In genomic region chr5:157388148-157388547, GRCh38 we compare ENCODE assay signal across 10 cellular contexts.
DNase-seq lines count a peak whose midpoint lies in the region; ATAC-seq lines count a peak whose summit lies in the region.
"Had no signal": no experiment of that assay in that cellular context is flagged by ENCODE, and none has a peak within 500 bp of the region (broad histone marks: within the 10 kb centered on the region; RNA-seq: fewer than 3 reads in every experiment).

No MANE protein-coding gene starts in this region.

- H3K36me3 ChIP-seq in stomach smooth muscle (ENCODE audit: control insufficient read depth in 2 of 2, insufficient read depth in 2 of 2, low read length in 2 of 2): peaks cover 0 to 3% of the 10 kb centered on the region in 2 donors

- DNase-seq in activated T-cell treated with anti-CD3 and anti-CD28 coated beads, Interleukin-2, amount 50 U/mL, for 72 hours: no peak
- DNase-seq in activated T-cell treated with anti-CD3 and anti-CD28 coated beads for 4 hours (no peak), memory B cell (ENCODE audit: low spot score in 2 of 2) (no peak), NCI-H774 (lab: John Stamatoyannopoulos, UW) (no peak), dedifferentiated amniotic fluid mesenchymal stem cell (ENCODE audit: extremely low spot score) (no peak), sciatic nerve (ENCODE audit: low spot score) (no peak)
- no peak for DNase-seq in activated T-helper 1 cell treated with anti-CD3 and anti-CD28 coated beads, Interleukin-12 subunit alpha, Interleukin-12 subunit beta, Interleukin-2, Interleukin-4 antibody, amounts not matched to agents 30 ng/mL and 10 ng/mL and 1 ng/mL, durations not matched to agents 14 hours and 24 hours and 36 hours (ENCODE audit: low spot score)
- DNase-seq: stimulated activated CD4-positive, alpha-beta T cell treated with anti-CD3 and anti-CD28 coated beads, Interleukin-2, amount 100 ng/mL, for 24 hours; WERI-Rb-1 had no signal

- peaks cover 38% of the 10 kb centered on the region for H3K4me1 ChIP-seq in stomach smooth muscle (ENCODE audit: control insufficient read depth, insufficient read depth, low read length)

- H3K36me3 Mint-ChIP-seq in activated T-cell treated with anti-CD3 and anti-CD28 coated beads, Interleukin-2, amount 50 U/mL, for 72 hours (ENCODE audit: insufficient read depth in 2 of 2): peaks cover 17 to 40% of the 10 kb centered on the region in 2 donors
- peaks cover 56% of the 10 kb centered on the region for H3K36me3 Mint-ChIP-seq in activated T-helper 1 cell treated with anti-CD3 and anti-CD28 coated beads, Interleukin-12 subunit alpha, Interleukin-12 subunit beta, Interleukin-2, Interleukin-4 antibody, amounts not matched to agents 30 ng/mL and 10 ng/mL and 1 ng/mL, durations not matched to agents 14 hours and 24 hours and 36 hours (ENCODE audit: low read depth)
- peaks cover 54% of the 10 kb centered on the region for H3K36me3 Mint-ChIP-seq in memory B cell

- no peak for ATAC-seq in activated T-cell treated with anti-CD3 and anti-CD28 coated beads, Interleukin-2, amount 50 U/mL, for 72 hours (replicated peaks in 1 of 2)
- no peak for ATAC-seq in memory B cell (ENCODE audit: low read depth)
- ATAC-seq in sciatic nerve: no peak

- H3K27ac ChIP-seq in stomach smooth muscle (ENCODE audit: low read length): peak overlapping the region; percentile 80
- H3K27ac ChIP-seq: WERI-Rb-1 had no signal

- peak overlapping the region in 1 of 2 donors; percentile 23 for H3K4me3 Mint-ChIP-seq in activated T-cell treated with anti-CD3 and anti-CD28 coated beads, Interleukin-2, amount 50 U/mL, for 72 hours
- H3K4me3 Mint-ChIP-seq in activated T-helper 1 cell treated with anti-CD3 and anti-CD28 coated beads, Interleukin-12 subunit alpha, Interleukin-12 subunit beta, Interleukin-2, Interleukin-4 antibody, amounts not matched to agents 30 ng/mL and 10 ng/mL and 1 ng/mL, durations not matched to agents 14 hours and 24 hours and 36 hours: no peak overlapping the region
- no peak overlapping the region for H3K4me3 Mint-ChIP-seq in memory B cell

- no peaks in the 10 kb centered on the region for H3K9me3 Mint-ChIP-seq in activated T-cell treated with anti-CD3 and anti-CD28 coated beads, Interleukin-2, amount 50 U/mL, for 72 hours
- H3K9me3 Mint-ChIP-seq in activated T-helper 1 cell treated with anti-CD3 and anti-CD28 coated beads, Interleukin-12 subunit alpha, Interleukin-12 subunit beta, Interleukin-2, Interleukin-4 antibody, amounts not matched to agents 30 ng/mL and 10 ng/mL and 1 ng/mL, durations not matched to agents 14 hours and 24 hours and 36 hours: no peaks in the 10 kb centered on the region
- H3K9me3 Mint-ChIP-seq in memory B cell: no peaks in the 10 kb centered on the region

- no peaks in the 10 kb centered on the region for H3K27me3 Mint-ChIP-seq in activated T-cell treated with anti-CD3 and anti-CD28 coated beads, Interleukin-2, amount 50 U/mL, for 72 hours (ENCODE audit: low read depth)
- H3K27me3 Mint-ChIP-seq in activated T-helper 1 cell treated with anti-CD3 and anti-CD28 coated beads, Interleukin-12 subunit alpha, Interleukin-12 subunit beta, Interleukin-2, Interleukin-4 antibody, amounts not matched to agents 30 ng/mL and 10 ng/mL and 1 ng/mL, durations not matched to agents 14 hours and 24 hours and 36 hours (ENCODE audit: insufficient read depth): no peaks in the 10 kb centered on the region
- H3K27me3 Mint-ChIP-seq in memory B cell: no peaks in the 10 kb centered on the region

- peak overlapping the region in 1 of 2 donors; percentile 70 for H3K9ac ChIP-seq in stomach smooth muscle (ENCODE audit: low read length in 2 of 2)

- H3K27ac Mint-ChIP-seq in activated T-cell treated with anti-CD3 and anti-CD28 coated beads, Interleukin-2, amount 50 U/mL, for 72 hours: peak overlapping the region; percentile 92
- peak overlapping the region; percentile 76 for H3K27ac Mint-ChIP-seq in activated T-helper 1 cell treated with anti-CD3 and anti-CD28 coated beads, Interleukin-12 subunit alpha, Interleukin-12 subunit beta, Interleukin-2, Interleukin-4 antibody, amounts not matched to agents 30 ng/mL and 10 ng/mL and 1 ng/mL, durations not matched to agents 14 hours and 24 hours and 36 hours
- H3K27ac Mint-ChIP-seq in memory B cell: peak overlapping the region; percentile 88

- H3K4me3 ChIP-seq in stomach smooth muscle (ENCODE audit: low read length in 2 of 2): no peak overlapping the region

- H3K4me1 Mint-ChIP-seq in activated T-cell treated with anti-CD3 and anti-CD28 coated beads, Interleukin-2, amount 50 U/mL, for 72 hours (ENCODE audit: low read depth): peaks cover 38% of the 10 kb centered on the region
- peaks cover 27% of the 10 kb centered on the region for H3K4me1 Mint-ChIP-seq in activated T-helper 1 cell treated with anti-CD3 and anti-CD28 coated beads, Interleukin-12 subunit alpha, Interleukin-12 subunit beta, Interleukin-2, Interleukin-4 antibody, amounts not matched to agents 30 ng/mL and 10 ng/mL and 1 ng/mL, durations not matched to agents 14 hours and 24 hours and 36 hours (ENCODE audit: low read depth)
- peaks cover 5% of the 10 kb centered on the region for H3K4me1 Mint-ChIP-seq in memory B cell

- H3K9me3 ChIP-seq in stomach smooth muscle (ENCODE audit: control insufficient read depth in 2 of 2, low read length in 2 of 2): no peaks in the 10 kb centered on the region

- intact Hi-C loops in activated T-helper 1 cell treated with anti-CD3 and anti-CD28 coated beads, Interleukin-12 subunit alpha, Interleukin-12 subunit beta, Interleukin-2, Interleukin-4 antibody, amounts not matched to agents 30 ng/mL and 10 ng/mL and 1 ng/mL, durations not matched to agents 14 hours and 24 hours and 36 hours (cut with micrococcal nuclease): no loop called here
- intact Hi-C loops in sciatic nerve (cut with DNase I): no loop called here

- H3K27me3 ChIP-seq in stomach smooth muscle (ENCODE audit: control insufficient read depth in 1 of 2, insufficient read depth in 2 of 2, low read length in 2 of 2): no peaks in the 10 kb centered on the region
